Comparison of ENCODE assay signal across 6 cellular contexts in the genomic region with DNA sequence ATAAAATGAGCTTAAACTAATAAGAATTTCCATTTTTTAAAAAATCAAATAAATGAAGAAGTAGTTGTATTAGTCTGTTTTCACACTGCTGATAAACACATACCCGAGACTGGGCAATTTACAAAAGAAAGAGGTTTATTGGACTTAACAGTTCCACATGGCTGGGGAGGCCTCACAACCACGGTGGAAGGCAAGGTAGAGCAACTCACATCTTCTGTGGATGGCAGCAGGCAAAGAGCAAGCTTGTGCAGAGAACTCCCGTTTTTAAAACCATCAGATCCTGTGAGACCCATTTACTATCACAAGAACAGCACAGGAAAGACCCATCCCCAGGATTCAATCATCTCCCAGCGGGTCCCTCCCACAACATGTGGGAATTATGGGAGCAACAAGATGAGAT. TPM values are rescaled to one million over a fixed set of nuclear protein-coding genes. Genes with fewer than 3 reads are reported as not detected.
DNase-seq lines count a peak whose midpoint lies in the region; ATAC-seq, FAIRE-seq and TF ChIP-seq lines count a peak whose summit lies in the region.
"Not testable (repeated sequence)": the region's sequence is repeated elsewhere in the genome, so short reads cannot be mapped to it uniquely, and the experiment has no call there.

No MANE protein-coding gene starts in this region.

- TF ChIP-seq POLR2A in K562 (conservative IDR thresholded peaks at IDR 0.05), result not testable (repeated sequence)

- intact Hi-C loops in K562 (cut with micrococcal nuclease); natural killer cell (cut with micrococcal nuclease): not testable (repeated sequence)

- H3K9me1 ChIP-seq in K562 (ENCODE audit: control insufficient read depth, insufficient read depth, low read length), result not testable (repeated sequence)

- H3K4me1 ChIP-seq in DND-41 (ENCODE audit: insufficient read depth, low read length), result peaks cover 36% of the 10 kb centered on the region
- not testable (repeated sequence) for H3K4me1 ChIP-seq in K562 (replicated peaks in 1 of 2; ENCODE audit: control insufficient read depth in 2 of 2, insufficient read depth in 2 of 2, low read length in 2 of 2)

- H3K27me3 ChIP-seq in DND-41 (ENCODE audit: insufficient read depth, low read length, poor library complexity); SU-DHL-6 (ENCODE audit: low read length); K562 (ENCODE audit: control insufficient read depth in 2 of 2, insufficient read depth in 2 of 2, low read length in 2 of 2): not testable (repeated sequence)

- CTCF ChIA-PET in WTC11 (lab: Charles Lee); K562 (lab: Yijun Ruan, JAX; ENCODE audit: low intra/inter-chr PET ratio): not testable (repeated sequence)

- not testable (repeated sequence) for H4K20me1 ChIP-seq in DND-41 (ENCODE audit: insufficient read depth, low read length); SU-DHL-6 (ENCODE audit: low read depth, low read length); K562 (replicated peaks; ENCODE audit: control insufficient read depth, insufficient read depth, low read length)

- POLR2A ChIA-PET in WTC11 (lab: Charles Lee), result not testable (repeated sequence)
- POLR2A ChIA-PET in K562 (lab: Yijun Ruan, JAX), result interaction anchor here (0.6 kb wide), 1 partner anchor 14 kb away, joined by 3 read pairs; no protein-coding TSS in a partner anchor

- not testable (repeated sequence) for H3K4me3 Mint-ChIP-seq in WTC11; natural killer cell; stimulated activated effector memory CD8-positive, alpha-beta T cell treated with anti-CD3 and anti-CD28 coated beads, Interleukin-12 subunit alpha, Interleukin-12 subunit beta, amount 100 ng/mL, for 72 hours

- not testable (repeated sequence) for FAIRE-seq in K562 (lab: Jason Lieb, UNC)

- H3K4me3 ChIP-seq in DND-41 (ENCODE audit: low read depth in 1 of 2, low read length in 2 of 2); SU-DHL-6 (ENCODE audit: insufficient read depth, low read length, poor library complexity, severe bottlenecking); K562: not testable (repeated sequence)

- H3K4me1 Mint-ChIP-seq in WTC11, result not testable (repeated sequence)
- peaks cover 21 to 38% of the 10 kb centered on the region in 2 donors for H3K4me1 Mint-ChIP-seq in natural killer cell
- H3K4me1 Mint-ChIP-seq in stimulated activated effector memory CD8-positive, alpha-beta T cell treated with anti-CD3 and anti-CD28 coated beads, Interleukin-12 subunit alpha, Interleukin-12 subunit beta, amount 100 ng/mL, for 72 hours, result peaks cover 22% of the 10 kb centered on the region

- H3K36me3 ChIP-seq in DND-41 (ENCODE audit: insufficient read depth, low read length), result peaks cover 19% of the 10 kb centered on the region
- H3K36me3 ChIP-seq in SU-DHL-6 (ENCODE audit: low read length), result peaks cover 20% of the 10 kb centered on the region
- not testable (repeated sequence) for H3K36me3 ChIP-seq in K562 (ENCODE audit: control insufficient read depth, insufficient read depth, low read length)

- not testable (repeated sequence) for H2AFZ ChIP-seq in DND-41 (ENCODE audit: low read depth, low read length); SU-DHL-6 (ENCODE audit: low read depth, low read length, severe bottlenecking); K562 (ENCODE audit: low read depth, low read length)

- H3K9me2 ChIP-seq in SU-DHL-6 (replicated peaks; ENCODE audit: insufficient read depth, low read length), result not testable (repeated sequence)

- H3K36me3 Mint-ChIP-seq in WTC11, natural killer cell: not testable (repeated sequence)
- H3K36me3 Mint-ChIP-seq in stimulated activated effector memory CD8-positive, alpha-beta T cell treated with anti-CD3 and anti-CD28 coated beads, Interleukin-12 subunit alpha, Interleukin-12 subunit beta, amount 100 ng/mL, for 72 hours, result peaks cover 22% of the 10 kb centered on the region

- not testable (repeated sequence) for H3K9ac ChIP-seq in DND-41 (ENCODE audit: low read depth, low read length); SU-DHL-6 (ENCODE audit: low read length); K562 (ENCODE audit: insufficient read depth in 1 of 2, low read depth in 2 of 2, low read length in 2 of 2)

- H3K27ac Mint-ChIP-seq in WTC11, result peak overlapping the region; percentile 43; the same call in 1 of the 2 replicates
- H3K27ac Mint-ChIP-seq in natural killer cell, result peak overlapping the region; percentile 29 to 63
- peak overlapping the region; percentile 35 for H3K27ac Mint-ChIP-seq in stimulated activated effector memory CD8-positive, alpha-beta T cell treated with anti-CD3 and anti-CD28 coated beads, Interleukin-12 subunit alpha, Interleukin-12 subunit beta, amount 100 ng/mL, for 72 hours

- H3F3A ChIP-seq in SU-DHL-6 (ENCODE audit: insufficient read depth), result peaks cover 14% of the 10 kb centered on the region

- not testable (repeated sequence) for H3K27ac ChIP-seq in DND-41 (ENCODE audit: low read length); K562 (ENCODE audit: extremely low read depth, low read depth, low read length)
- H3K27ac ChIP-seq in SU-DHL-6 (ENCODE audit: low read depth, low read length), result 0 out of 2 replicates have a peak overlapping the region, but pooled peaks have one; percentile 24

- H3K9me3 ChIP-seq in DND-41 (ENCODE audit: insufficient read depth, low read length, severe bottlenecking); SU-DHL-6 (ENCODE audit: insufficient read depth, low read length); K562 (replicated peaks; ENCODE audit: control insufficient read depth, insufficient read depth, low read depth, low read length): not testable (repeated sequence)

- TF ChIP-seq CTCF in DND-41 (IDR thresholded peaks at IDR 0.05; ENCODE audit: borderline replicate concordance, extremely low read depth, low read length, poor library complexity, severe bottlenecking); SU-DHL-6 (IDR thresholded peaks at IDR 0.05; ENCODE audit: insufficient read depth, low read length, poor library complexity, severe bottlenecking); WTC11 (IDR thresholded peaks at IDR 0.05); K562 (IDR thresholded peaks at IDR 0.05 in 2 of 3, conservative IDR thresholded peaks at IDR 0.05 in 1 of 3; ENCODE audit: insufficient read depth in 2 of 3, low read depth in 1 of 3, low read length in 3 of 3); natural killer cell (IDR thresholded peaks at IDR 0.05): not testable (repeated sequence)

- H3K4me2 ChIP-seq in DND-41 (ENCODE audit: insufficient read depth, low read length); SU-DHL-6 (ENCODE audit: low read depth, low read length, poor library complexity, severe bottlenecking); K562 (ENCODE audit: insufficient read depth, low read length): not testable (repeated sequence)

- H3K9me3 Mint-ChIP-seq in WTC11; natural killer cell; stimulated activated effector memory CD8-positive, alpha-beta T cell treated with anti-CD3 and anti-CD28 coated beads, Interleukin-12 subunit alpha, Interleukin-12 subunit beta, amount 100 ng/mL, for 72 hours: not testable (repeated sequence)

- peaks cover 91% of the 10 kb centered on the region for H3K79me2 ChIP-seq in DND-41 (ENCODE audit: insufficient read depth, low read length)
- peaks cover 93% of the 10 kb centered on the region for H3K79me2 ChIP-seq in SU-DHL-6 (ENCODE audit: insufficient read depth, low read length)
- H3K79me2 ChIP-seq in K562 (ENCODE audit: control insufficient read depth, insufficient read depth, low read length), result not testable (repeated sequence)

- in situ Hi-C loops in K562 (cut with MboI), result not testable (repeated sequence)

- 50% methylated on average over 4 of the region's 4 CpGs for WGBS in K562 (ENCODE audit: insufficient coverage, low coverage, missing lambda C conversion rate)

- ATAC-seq in DND-41 (ENCODE audit: insufficient read depth, low read depth) (peak; percentile 29; the same call in 1 of the 3 replicates), K562 (peak; percentile 59)
- ATAC-seq in WTC11; natural killer cell; stimulated activated effector memory CD8-positive, alpha-beta T cell treated with anti-CD3 and anti-CD28 coated beads, Interleukin-12 subunit alpha, Interleukin-12 subunit beta, amount 100 ng/mL, for 72 hours: not testable (repeated sequence)

- H3K27me3 Mint-ChIP-seq in WTC11 (ENCODE audit: low read depth); natural killer cell (ENCODE audit: low read depth in 2 of 2): not testable (repeated sequence)

- not testable (repeated sequence) for TF ChIP-seq EP300 in K562 (IDR thresholded peaks at IDR 0.05; ENCODE audit: low read length)

- DNase-seq in DND-41; WTC11 (ENCODE audit: low spot score); K562 (ENCODE audit: extremely low read depth in 1 of 4, low spot score in 3 of 4); natural killer cell; stimulated activated effector memory CD8-positive, alpha-beta T cell treated with anti-CD3 and anti-CD28 coated beads, Interleukin-12 subunit alpha, Interleukin-12 subunit beta, amount 100 ng/mL, for 72 hours (ENCODE audit: low spot score in 2 of 2): not testable (repeated sequence)

- TF ChIP-seq RAD21 in K562 (CRISPR knock-in tag; conservative IDR thresholded peaks at IDR 0.05 in 1 of 2, IDR thresholded peaks at IDR 0.05 in 1 of 2), result not testable (repeated sequence)

- not testable (repeated sequence) for BruUV-seq in K562 (replicated peaks; lab: Mats Ljungman, UMichigan)

RNA-seq across cellular contexts. Expression of gene DENND1B, which starts 19.7 kb away (rescaled TPM):
- total RNA-seq in WTC11 (2021) (2.8 to 4.3 TPM (median 3.3 TPM) in 3 replicates), K562 (2014; rRNA removed) (4.7 and 6.0 TPM in 2 replicates), K562 (2014; rRNA removed; fragmentation: Illumina TruSeq; extraction: Trizol) (10.7 and 13.0 TPM in 2 replicates), K562 (2015; rRNA removed; fragmentation: Illumina TruSeq; extraction: Trizol) (10.6 and 12.1 TPM in 2 replicates), K562 (2021) (9.1 and 9.3 TPM in 2 replicates), natural killer cell (10 to 100 TPM; 35.4 to 62.5 (median 37.5) TPM)
- 36.5 and 51.3 TPM in 2 replicates for total RNA-seq in K562 (2011; cell fraction: chromatin; rRNA removed; ENCODE audit: low replicate concordance)
- 9.0 and 13.6 TPM in 2 replicates for total RNA-seq in K562 (2011; cell fraction: nucleolus; rRNA removed)
- 24.3 and 35.3 TPM in 2 replicates for total RNA-seq in K562 (2011; cell fraction: nucleoplasm; rRNA removed)
- polyA plus RNA-seq in K562 (2011; rRNA removed) (9.3 and 10.3 TPM in 2 replicates), K562 (2014; fragmentation: Illumina TruSeq; extraction: Trizol) (7.1 and 7.5 TPM in 2 replicates), K562 (2014; fragmentation: Nextera tagmentation; extraction: Ambion mirVana) (1 to 10 TPM; 2.1 to 3.3 TPM), K562 (2014; rRNA removed) (2.9 TPM in 2 replicates)
- polyA plus RNA-seq in K562 (2011; cell fraction: cytosol; rRNA removed), result 2.1 and 3.7 TPM in 2 replicates
- polyA plus RNA-seq in K562 (2011; cell fraction: nucleus; rRNA removed), result 10.5 and 19.6 TPM in 2 replicates
- 4.0 and 4.9 TPM in 2 replicates for polyA plus RNA-seq in K562 (2012)
- polyA minus RNA-seq in K562 (2011; rRNA and poly(A)+ RNA removed), result 34.2 and 47.7 TPM in 2 replicates
- polyA minus RNA-seq in K562 (2011; cell fraction: cytosol; rRNA and poly(A)+ RNA removed), result 5.2 and 7.3 TPM in 2 replicates
- polyA minus RNA-seq in K562 (2011; cell fraction: nucleus; rRNA and poly(A)+ RNA removed), result 30.2 and 68.3 TPM in 2 replicates
